2 cellular contexts compared by ENCODE assay signal in the genomic region with DNA sequence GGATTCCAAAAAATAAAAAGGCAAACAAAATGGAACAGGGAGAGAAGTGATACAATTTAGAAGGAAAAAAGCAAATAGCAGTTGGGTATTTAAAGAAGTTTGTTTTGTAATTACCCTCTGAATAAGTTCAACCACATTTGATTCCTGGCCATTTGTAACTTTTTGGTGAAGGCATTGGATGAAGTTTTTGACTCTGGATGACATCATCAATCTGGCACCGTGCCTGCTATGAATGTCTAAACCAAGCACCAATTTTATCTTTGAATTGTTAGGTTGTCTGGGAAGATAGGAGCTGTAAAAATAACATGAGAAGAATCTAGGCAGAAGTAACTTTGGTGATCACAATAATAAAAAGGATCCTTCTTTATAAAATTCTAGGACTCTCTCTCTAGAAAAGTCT.
A peak's percentile ranks its signal among the peaks of the same experiment; 100 is the strongest.
TF ChIP-seq lines count a peak whose summit lies in the region.

No MANE protein-coding gene starts in this region.

TF ChIP-seq in HepG2, 621 proteins besides CTCF, POLR2A, EP300 and RAD21:
- TF ChIP-seq, protein P1, sequence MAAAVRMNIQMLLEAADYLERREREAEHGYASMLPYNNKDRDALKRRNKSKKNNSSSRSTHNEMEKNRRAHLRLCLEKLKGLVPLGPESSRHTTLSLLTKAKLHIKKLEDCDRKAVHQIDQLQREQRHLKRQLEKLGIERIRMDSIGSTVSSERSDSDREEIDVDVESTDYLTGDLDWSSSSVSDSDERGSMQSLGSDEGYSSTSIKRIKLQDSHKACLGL (CRISPR knock-in tag; IDR thresholded peaks at IDR 0.05) = no peak
- TF ChIP-seq ATF7 (IDR thresholded peaks at IDR 0.05) (peak; percentile 87), ATF7 (CRISPR knock-in tag; IDR thresholded peaks at IDR 0.05) (no peak), ZNF367 (CRISPR knock-in tag; IDR thresholded peaks at IDR 0.05; ENCODE audit: borderline replicate concordance) (no peak)

TF ChIP-seq in endothelial cell of umbilical vein, 7 proteins besides CTCF, POLR2A, EP300 and RAD21:
- peak; percentile 11 for TF ChIP-seq JUN (IDR thresholded peaks at IDR 0.05; ENCODE audit: borderline replicate concordance, insufficient read depth, insufficient read length, low read depth)
- TF ChIP-seq, protein P2, sequence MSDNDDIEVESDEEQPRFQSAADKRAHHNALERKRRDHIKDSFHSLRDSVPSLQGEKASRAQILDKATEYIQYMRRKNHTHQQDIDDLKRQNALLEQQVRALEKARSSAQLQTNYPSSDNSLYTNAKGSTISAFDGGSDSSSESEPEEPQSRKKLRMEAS (IDR thresholded peaks at IDR 0.05; ENCODE audit: insufficient read depth, insufficient read length) = no peak
